Comparison of ENCODE assay signal across 8 cellular contexts in the genomic region with DNA sequence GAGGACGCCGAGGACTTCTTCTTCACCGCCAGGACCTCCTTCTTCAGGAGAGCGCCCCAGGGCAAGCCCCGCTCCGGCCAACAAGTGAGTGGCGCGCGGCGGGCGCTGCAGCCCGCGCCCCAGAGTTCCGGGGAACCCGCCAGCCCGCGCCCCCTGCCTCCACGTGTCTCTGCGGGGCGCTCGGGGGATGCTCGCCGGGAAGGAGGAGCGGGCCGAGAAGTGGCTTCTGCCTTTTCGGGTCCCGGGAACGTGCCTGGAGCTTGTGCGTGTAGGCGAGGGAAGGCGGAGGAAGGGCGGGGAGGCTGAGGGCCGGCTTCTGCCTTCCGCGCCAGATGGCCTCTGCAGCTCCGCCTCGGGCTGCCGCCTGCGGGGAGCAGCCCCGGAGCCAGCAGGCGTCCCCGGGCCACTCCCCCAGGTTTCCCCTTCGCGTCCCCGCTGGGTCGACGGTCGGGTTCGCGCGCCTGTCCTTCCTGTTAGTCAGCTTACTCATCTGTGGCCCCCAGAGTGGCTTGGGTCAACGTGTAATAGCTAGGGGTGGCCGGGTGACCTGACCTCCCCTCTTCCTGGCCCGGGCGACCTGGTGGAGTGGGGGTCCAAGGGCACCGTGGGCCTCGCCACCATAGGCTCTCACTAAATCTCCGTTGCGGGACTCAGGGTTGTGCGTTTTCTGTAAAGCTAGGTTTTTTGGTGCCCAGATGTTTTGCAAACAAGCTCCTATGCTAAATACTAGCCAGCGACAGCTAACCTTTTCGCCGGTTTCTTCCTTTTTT. TPM values are rescaled to one million over a fixed set of nuclear protein-coding genes. Genes with fewer than 3 reads are reported as not detected.
DNase-seq lines count a peak whose midpoint lies in the region; ATAC-seq, FAIRE-seq and TF ChIP-seq lines count a peak whose summit lies in the region.

No MANE protein-coding gene starts in this region.

- H3K4me3 ChIP-seq in A549, result peak overlapping the region; percentile 73
- peak overlapping the region; percentile 66 to 92 (median 90) for H3K4me3 ChIP-seq in endothelial cell of umbilical vein (replicated peaks in 1 of 3; ENCODE audit: insufficient read depth in 1 of 3, low read depth in 1 of 3, low read length in 3 of 3)
- H3K4me3 ChIP-seq in muscle layer of duodenum (ENCODE audit: low read depth in 1 of 2, low read length in 2 of 2), result peak overlapping the region; percentile 73 to 94

- H3K4me2 ChIP-seq in A549 (peak overlapping the region; percentile 76), endothelial cell of umbilical vein (ENCODE audit: insufficient read depth, low read length) (peak overlapping the region; percentile 98)

- intact Hi-C loops in endothelial cell of umbilical vein (cut with micrococcal nuclease), result loop anchor here (1.0 to 5.0 kb wide), 5 partner anchors 27 to 171 kb away; a partner anchor contains a TSS

- TF ChIP-seq CTCF in A549 (IDR thresholded peaks at IDR 0.05) (no peak), endothelial cell of umbilical vein (IDR thresholded peaks at IDR 0.05; ENCODE audit: extremely low read depth in 1 of 2, insufficient read depth in 1 of 2, low read depth in 1 of 2, low read length in 2 of 2) (no peak)

- H3K36me3 ChIP-seq in endothelial cell of umbilical vein (ENCODE audit: control insufficient read depth in 2 of 2, extremely low read depth in 1 of 2, insufficient read depth in 2 of 2, low read length in 2 of 2) (peaks cover 0 to 2% of the 10 kb centered on the region in 2 experiments), muscle layer of duodenum (ENCODE audit: control insufficient read depth in 1 of 2, insufficient read depth in 2 of 2, low read length in 2 of 2) (no peaks in the 10 kb centered on the region)

- WGBS in A549 (ENCODE audit: missing lambda C conversion rate), result under 1% methylated on average over 41 of the region's 63 CpGs

- peak overlapping the region; percentile 85 for H3K9ac ChIP-seq in endothelial cell of umbilical vein (replicated peaks; ENCODE audit: extremely low read depth, insufficient read depth, low read length)

- TF ChIP-seq EP300 in A549 (IDR thresholded peaks at IDR 0.05), result no peak

- H3K27me3 ChIP-seq in endothelial cell of umbilical vein (ENCODE audit: control insufficient read depth in 2 of 2, insufficient read depth in 2 of 2, low read length in 2 of 2) (no peaks in the 10 kb centered on the region), muscle layer of duodenum (ENCODE audit: low read depth, low read length) (no peaks in the 10 kb centered on the region)

- CTCF ChIA-PET in A549 (lab: Yijun Ruan, JAX), result interaction anchor here (0.6 to 10.3 kb wide), 14 partner anchors 9 to 97 kb away, joined by 3 to 123 read pairs (median 3); no protein-coding TSS in a partner anchor
- CTCF ChIA-PET in endothelial cell of umbilical vein (lab: Charles Lee), result interaction anchor here (1.2 to 6.9 kb wide), 7 partner anchors 9 to 109 kb away, joined by 3 to 72 read pairs (median 6); no protein-coding TSS in a partner anchor

- POLR2A ChIA-PET in A549 (lab: Yijun Ruan, JAX), result interaction anchor here (0.6 to 2.1 kb wide), 4 partner anchors 9 to 59 kb away, joined by 3 to 11 read pairs (median 6); no protein-coding TSS in a partner anchor
- POLR2A ChIA-PET in endothelial cell of umbilical vein (lab: Charles Lee), result interaction anchor here (0.9 kb wide), 1 partner anchor 9 kb away, joined by 3 read pairs; no protein-coding TSS in a partner anchor

- no TSS peak for BruUV-seq in endothelial cell of umbilical vein (replicated peaks; lab: Mats Ljungman, UMichigan)

- no peak for FAIRE-seq in A549 (lab: Jason Lieb, UNC)
- FAIRE-seq in endothelial cell of umbilical vein (lab: Jason Lieb, UNC), result peak; percentile 81

- no peak for TF ChIP-seq POLR2A in A549 (IDR thresholded peaks at IDR 0.05; ENCODE audit: low read length)
- peak; percentile 52 for TF ChIP-seq POLR2A in endothelial cell of umbilical vein (IDR thresholded peaks at IDR 0.05; ENCODE audit: low read depth, low read length)

- H3K79me2 ChIP-seq in endothelial cell of umbilical vein (ENCODE audit: control insufficient read depth, insufficient read depth, low read length), result peaks cover 57% of the 10 kb centered on the region

- no peaks in the 10 kb centered on the region for H4K20me1 ChIP-seq in endothelial cell of umbilical vein (replicated peaks; ENCODE audit: control insufficient read depth, extremely low read depth, insufficient read depth, low read length)

- peak overlapping the region; percentile 83 to 96 for H3K27ac ChIP-seq in A549
- peak overlapping the region; percentile 58 for H3K27ac ChIP-seq in endothelial cell of umbilical vein (ENCODE audit: insufficient read depth, low read depth, low read length)
- peak overlapping the region; percentile 84 for H3K27ac ChIP-seq in muscle layer of duodenum (ENCODE audit: low read length)

- no peak for TF ChIP-seq RAD21 in A549 (conservative IDR thresholded peaks at IDR 0.05 in 1 of 2, IDR thresholded peaks at IDR 0.05 in 1 of 2)

- H3K9me1 ChIP-seq in endothelial cell of umbilical vein (replicated peaks; ENCODE audit: control insufficient read depth, extremely low read depth, insufficient read depth, low read length), result no peaks in the 10 kb centered on the region

- peak; percentile 49 to 54 for DNase-seq in A549 (ENCODE audit: low read depth in 1 of 2, low spot score in 1 of 2)
- DNase-seq in NCI-H510A treated with DMSO at 0.1 percent for 48 hours (lab: John Stamatoyannopoulos, UW), result peak; percentile 64
- peak; percentile 87 for DNase-seq in activated CD8-positive, alpha-beta memory T cell treated with anti-CD3 and anti-CD28 coated beads for 24 hours
- DNase-seq in endothelial cell of umbilical vein (ENCODE audit: low read depth, low spot score), result peak; percentile 55
- peak; percentile 62 for DNase-seq in stimulated activated naive CD4-positive, alpha-beta T cell treated with Interleukin-2 at 50 U/mL for 16 hours (lab: John Stamatoyannopoulos, UW)

- H3K4me1 ChIP-seq in A549 (peaks cover 19% of the 10 kb centered on the region), endothelial cell of umbilical vein (ENCODE audit: control insufficient read depth, extremely low read depth, insufficient read depth, low read length) (peaks cover 27% of the 10 kb centered on the region), muscle layer of duodenum (ENCODE audit: control insufficient read depth in 1 of 2, insufficient read depth in 2 of 2, low read length in 2 of 2) (peaks cover 6 to 15% of the 10 kb centered on the region in 2 donors)

- ATAC-seq in A549 (peak; percentile 55 to 57), GM18511 (IDR thresholded peaks at IDR 0.05; ENCODE audit: unreplicated experiment) (peak; percentile 53), HG02973 (IDR thresholded peaks at IDR 0.05; ENCODE audit: unreplicated experiment) (peak; percentile 44)

- H2AFZ ChIP-seq in endothelial cell of umbilical vein (ENCODE audit: low read depth, low read length), result no peak overlapping the region

- dilution Hi-C loops in endothelial cell of umbilical vein (cut with MboI; ENCODE audit: extremely low pct_ligation_motif_present, low sequenced_read_pairs), result no loop called here

- H3K9me3 ChIP-seq in A549, result no peaks in the 10 kb centered on the region
- no peaks in the 10 kb centered on the region for H3K9me3 ChIP-seq in endothelial cell of umbilical vein (replicated peaks; ENCODE audit: control insufficient read depth, insufficient read depth, low read length)
- no peaks in the 10 kb centered on the region for H3K9me3 ChIP-seq in muscle layer of duodenum (ENCODE audit: control insufficient read depth in 1 of 2, low read length in 2 of 2)

TF ChIP-seq in A549, 52 proteins besides CTCF, POLR2A, EP300 and RAD21 (continues in another document):
- TF ChIP-seq EHF (CRISPR knock-in tag; IDR thresholded peaks at IDR 0.05) (no peak), NR3C1 (IDR thresholded peaks at IDR 0.05) (no peak)
- TF ChIP-seq, protein P1, sequence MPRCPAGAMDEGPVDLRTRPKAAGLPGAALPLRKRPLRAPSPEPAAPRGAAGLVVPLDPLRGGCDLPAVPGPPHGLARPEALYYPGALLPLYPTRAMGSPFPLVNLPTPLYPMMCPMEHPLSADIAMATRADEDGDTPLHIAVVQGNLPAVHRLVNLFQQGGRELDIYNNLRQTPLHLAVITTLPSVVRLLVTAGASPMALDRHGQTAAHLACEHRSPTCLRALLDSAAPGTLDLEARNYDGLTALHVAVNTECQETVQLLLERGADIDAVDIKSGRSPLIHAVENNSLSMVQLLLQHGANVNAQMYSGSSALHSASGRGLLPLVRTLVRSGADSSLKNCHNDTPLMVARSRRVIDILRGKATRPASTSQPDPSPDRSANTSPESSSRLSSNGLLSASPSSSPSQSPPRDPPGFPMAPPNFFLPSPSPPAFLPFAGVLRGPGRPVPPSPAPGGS (IDR thresholded peaks at IDR 0.05), result 0 out of 3 replicates have a peak, but pooled peaks have one; percentile 13

TF ChIP-seq in endothelial cell of umbilical vein, 7 proteins besides CTCF, POLR2A, EP300 and RAD21:
- TF ChIP-seq FOS (IDR thresholded peaks at IDR 0.05; ENCODE audit: borderline replicate concordance, insufficient read depth, low read length), result peak; percentile 67
- TF ChIP-seq, protein P2, sequence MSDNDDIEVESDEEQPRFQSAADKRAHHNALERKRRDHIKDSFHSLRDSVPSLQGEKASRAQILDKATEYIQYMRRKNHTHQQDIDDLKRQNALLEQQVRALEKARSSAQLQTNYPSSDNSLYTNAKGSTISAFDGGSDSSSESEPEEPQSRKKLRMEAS (IDR thresholded peaks at IDR 0.05; ENCODE audit: insufficient read depth, insufficient read length), result no peak
TF ChIP-seq in endothelial cell of umbilical vein: peak in this region for 1.

RNA-seq across cellular contexts. Expression of a gene that starts 0.6 kb away (rescaled TPM):
- 35.4 and 40.1 TPM in 2 replicates for polyA plus RNA-seq in A549 (2011; rRNA removed)
- 15.4 and 24.1 TPM in 2 replicates for polyA plus RNA-seq in A549 (2012; cell fraction: cytosol; rRNA removed)
- polyA plus RNA-seq in A549 (2012; cell fraction: nucleus; rRNA removed), result 9.9 and 12.2 TPM in 2 replicates
- 19.6 to 20.5 TPM (median 19.7 TPM) in 3 replicates for polyA plus RNA-seq in A549 (2017; fragmentation: RNase III; extraction: RNeasy Plus Mini Kit Qiagen cat#74134 plus additional on column Dnase treatment)
- 58.8 and 66.8 TPM in 2 replicates for polyA minus RNA-seq in A549 (2011; rRNA and poly(A)+ RNA removed)
- total RNA-seq in endothelial cell of umbilical vein, result 60.0 and 60.8 TPM in 2 replicates
- 16.8 and 20.2 TPM in 2 replicates for polyA plus RNA-seq in endothelial cell of umbilical vein
- polyA plus RNA-seq in endothelial cell of umbilical vein (2011; cell fraction: cytosol; rRNA removed), result 24.4 and 24.6 TPM in 2 replicates
- polyA plus RNA-seq in endothelial cell of umbilical vein (2011; cell fraction: nucleus; rRNA removed), result 18.0 and 20.9 TPM in 2 replicates
- polyA plus RNA-seq in endothelial cell of umbilical vein (2012), result 42.8 and 47.2 TPM in 2 replicates
- 44.7 and 53.7 TPM in 2 replicates for polyA minus RNA-seq in endothelial cell of umbilical vein
- 20.9 TPM for polyA minus RNA-seq in endothelial cell of umbilical vein (2011; cell fraction: cytosol; rRNA and poly(A)+ RNA removed)
- polyA minus RNA-seq in endothelial cell of umbilical vein (2011; cell fraction: nucleus; rRNA and poly(A)+ RNA removed), result 11.6 and 16.9 TPM in 2 replicates

Comparison
In these comparisons a context has a peak if more than half of its experiments do, and no peak if none do; other contexts are left out.
1. Peak in every context shown above with its lines: DNase-seq, ATAC-seq, H3K4me3 ChIP-seq and H3K27ac ChIP-seq.